Comparison of ENCODE assay signal across 15 cellular contexts in genomic region chr12:122696922-122697321, GRCh38. TPM values are rescaled to one million over a fixed set of nuclear protein-coding genes. Genes with fewer than 3 reads are reported as not detected.
DNase-seq lines count a peak whose midpoint lies in the region; ATAC-seq and TF ChIP-seq lines count a peak whose summit lies in the region.
"Not testable (repeated sequence)": the region's sequence is repeated elsewhere in the genome, so short reads cannot be mapped to it uniquely, and the experiment has no call there.
"Had no signal": no experiment of that assay in that cellular context is flagged by ENCODE, and none has a peak within 500 bp of the region (broad histone marks: within the 10 kb centered on the region; RNA-seq: fewer than 3 reads in every experiment).

No MANE protein-coding gene starts in this region.

- H3K36me3 ChIP-seq in PC-9 (ENCODE audit: low read depth); parathyroid adenoma (ENCODE audit: control insufficient read depth, insufficient read depth, low read length); smooth muscle cell (ENCODE audit: low read depth): not testable (repeated sequence)

- not testable (repeated sequence) for H2AFZ ChIP-seq in PC-9; parathyroid adenoma; smooth muscle cell (ENCODE audit: low read depth)

- 63% methylated on average over 2 of the region's 2 CpGs for WGBS in smooth muscle cell (ENCODE audit: low lambda C conversion rate)

- H3K27me3 ChIP-seq in PC-9 (ENCODE audit: insufficient read depth, low read depth); parathyroid adenoma (ENCODE audit: control insufficient read depth, insufficient read depth, low read length); smooth muscle cell (ENCODE audit: low read depth): not testable (repeated sequence)

- peaks cover 51% of the 10 kb centered on the region for H3K4me1 ChIP-seq in PC-9 (replicated peaks; ENCODE audit: insufficient read depth)
- peaks cover 22% of the 10 kb centered on the region for H3K4me1 ChIP-seq in parathyroid adenoma
- H3K4me1 ChIP-seq in smooth muscle cell (ENCODE audit: low read depth), result not testable (repeated sequence)

- not testable (repeated sequence) for H3K27me3 Mint-ChIP-seq in activated naive CD8-positive, alpha-beta T cell treated with anti-CD3 and anti-CD28 coated beads, Interleukin-2, amount 50 U/mL, for 24 hours

- peak overlapping the region; percentile 68 for H3K4me2 ChIP-seq in PC-9
- H3K4me2 ChIP-seq in parathyroid adenoma (ENCODE audit: low read length); smooth muscle cell: not testable (repeated sequence)

- H3K9me3 Mint-ChIP-seq in activated naive CD8-positive, alpha-beta T cell treated with anti-CD3 and anti-CD28 coated beads, Interleukin-2, amount 50 U/mL, for 24 hours, result not testable (repeated sequence)

- not testable (repeated sequence) for TF ChIP-seq CTCF in PC-9 (conservative IDR thresholded peaks at IDR 0.05); parathyroid adenoma (IDR thresholded peaks at IDR 0.05); smooth muscle cell (IDR thresholded peaks at IDR 0.05; ENCODE audit: borderline replicate concordance, insufficient read depth, poor library complexity, severe bottlenecking)

- H3K4me1 Mint-ChIP-seq in activated naive CD8-positive, alpha-beta T cell treated with anti-CD3 and anti-CD28 coated beads, Interleukin-2, amount 50 U/mL, for 24 hours, result not testable (repeated sequence)

- peaks cover 20% of the 10 kb centered on the region for H3F3A ChIP-seq in PC-9 (ENCODE audit: insufficient read depth, low read depth)
- H3F3A ChIP-seq in smooth muscle cell (ENCODE audit: low read depth), result not testable (repeated sequence)

- H3K27ac Mint-ChIP-seq in activated naive CD8-positive, alpha-beta T cell treated with anti-CD3 and anti-CD28 coated beads, Interleukin-2, amount 50 U/mL, for 24 hours, result peak overlapping the region; percentile 19

- intact Hi-C loops in PC-9 (cut with micrococcal nuclease; ENCODE audit: unreplicated experiment), result not testable (repeated sequence)

- H3K9me3 ChIP-seq in PC-9 (ENCODE audit: insufficient read depth, low read depth); parathyroid adenoma (ENCODE audit: control insufficient read depth, low read length); smooth muscle cell (replicated peaks; ENCODE audit: low read depth): not testable (repeated sequence)

- POLR2A ChIA-PET in PC-9 (lab: Charles Lee; ENCODE audit: unreplicated experiment), result interaction anchor here (0.6 kb wide), 2 partner anchors 196 to 686 kb away, joined by 3 to 6 read pairs; partner anchors contain the start of gene ZCCHC8

- BruUV-seq in PC-9 (replicated peaks; lab: Mats Ljungman, UMichigan), result not testable (repeated sequence)

- H4K20me1 ChIP-seq in PC-9 (ENCODE audit: insufficient read depth); smooth muscle cell (ENCODE audit: low read depth): not testable (repeated sequence)

- ATAC-seq in activated naive CD8-positive, alpha-beta T cell treated with anti-CD3 and anti-CD28 coated beads, Interleukin-2, amount 50 U/mL, for 24 hours, result not testable (repeated sequence)

- H3K4me3 Mint-ChIP-seq in activated naive CD8-positive, alpha-beta T cell treated with anti-CD3 and anti-CD28 coated beads, Interleukin-2, amount 50 U/mL, for 24 hours, result not testable (repeated sequence)

- CTCF ChIA-PET in PC-9 (lab: Charles Lee), result not testable (repeated sequence)

- H3K4me3 ChIP-seq in PC-9; parathyroid adenoma (ENCODE audit: low read depth, low read length); smooth muscle cell: not testable (repeated sequence)

- not testable (repeated sequence) for H3K9ac ChIP-seq in parathyroid adenoma; smooth muscle cell (ENCODE audit: low read depth)

- not testable (repeated sequence) for H3K36me3 Mint-ChIP-seq in activated naive CD8-positive, alpha-beta T cell treated with anti-CD3 and anti-CD28 coated beads, Interleukin-2, amount 50 U/mL, for 24 hours (ENCODE audit: low read depth)

- H3K79me2 ChIP-seq in PC-9 (ENCODE audit: low read depth), result peaks cover 14% of the 10 kb centered on the region; the same call in 1 of the 2 replicates
- H3K79me2 ChIP-seq in parathyroid adenoma; smooth muscle cell (ENCODE audit: low read depth): not testable (repeated sequence)

- H3K27ac ChIP-seq in PC-9, result peak overlapping the region; percentile 74
- peak overlapping the region; percentile 63 for H3K27ac ChIP-seq in epithelial cell of prostate
- peak overlapping the region; percentile 62 for H3K27ac ChIP-seq in parathyroid adenoma
- peak overlapping the region; percentile 10 for H3K27ac ChIP-seq in smooth muscle cell (ENCODE audit: low read depth)

- H3K9me2 ChIP-seq in PC-9 (ENCODE audit: insufficient read depth), result not testable (repeated sequence)

- DNase-seq in ELF-1 (ENCODE audit: low read depth, low spot score) (peak; percentile 58), PC-9 (peak; percentile 26 to 56), islet precursor cell (peak; percentile 81)
- DNase-seq in activated naive CD8-positive, alpha-beta T cell treated with anti-CD3 and anti-CD28 coated beads, Interleukin-2, amount 50 U/mL, for 24 hours; epithelial cell of prostate (ENCODE audit: low read depth, low spot score); smooth muscle cell (lab: John Stamatoyannopoulos, UW; ENCODE audit: unreplicated experiment): not testable (repeated sequence)

RNA-seq across cellular contexts. Expression of gene HCAR2, which starts 6.2 kb away (rescaled TPM):
- total RNA-seq in PC-9 (2021), result 2.0 and 2.6 TPM in 2 replicates
- total RNA-seq in smooth muscle cell, result 0.85 and 2.0 TPM in 2 replicates
- 0.63 and 1.8 TPM in 2 replicates for polyA plus RNA-seq in smooth muscle cell
- total RNA-seq: A172; CD4-positive, alpha-beta memory T cell; G401; GM23338; H9 had no signal
- polyA plus RNA-seq: BJ; CD4-positive, alpha-beta memory T cell; GM23338 had no signal

RNA-seq across cellular contexts. Expression of gene HCAR3, which starts 19.7 kb away (rescaled TPM):
- total RNA-seq in PC-9 (2021), result 0.38 and 0.44 TPM in 2 replicates
- total RNA-seq in smooth muscle cell, result not detected in 2 replicates
- 0.26 and 0.43 TPM in 2 replicates for polyA plus RNA-seq in smooth muscle cell
- total RNA-seq: A172; A673; CD4-positive, alpha-beta memory T cell; G401; GM23338; H4; H9 had no signal
- polyA plus RNA-seq: BJ; CD4-positive, alpha-beta memory T cell; GM23338 had no signal

RNA-seq across cellular contexts. Expression of gene HCAR1, which starts 33.7 kb away (rescaled TPM):
- total RNA-seq in PC-9 (2021) (4.2 and 5.2 TPM in 2 replicates), smooth muscle cell (not detected in 2 replicates)
- polyA plus RNA-seq in smooth muscle cell, result not detected in 2 replicates
- total RNA-seq: A172, G401, H4 had no signal
- polyA plus RNA-seq: BJ; CD4-positive, alpha-beta memory T cell; GM23338 had no signal

RNA-seq across cellular contexts. Expression of gene DENR, which starts 55.7 kb away (rescaled TPM):
- total RNA-seq in PC-9 (2021) (53.0 and 66.6 TPM in 2 replicates), smooth muscle cell (32.5 and 36.3 TPM in 2 replicates)
- polyA plus RNA-seq in smooth muscle cell, result 49.7 and 55.5 TPM in 2 replicates

Comparison
In these comparisons a context has a peak if more than half of its experiments do, and no peak if none do; other contexts are left out.
1. H3K27ac ChIP-seq: peak in every context shown above with its lines; median percentile 74 in PC-9; 63 in epithelial cell of prostate; 62 in parathyroid adenoma; 10 in smooth muscle cell.